In genomic region chr12:57813971-57814771, GRCh38 we compare ENCODE assay signal across 1 cellular context.
TF ChIP-seq lines count a peak whose summit lies in the region.

No MANE protein-coding gene starts in this region.

TF ChIP-seq in HepG2, 621 proteins besides CTCF, POLR2A, EP300 and RAD21 (continued from another document and continues in another):
- TF ChIP-seq SNAPC4 (CRISPR knock-in tag; IDR thresholded peaks at IDR 0.05) (no peak), ZNF768 (CRISPR knock-in tag; IDR thresholded peaks at IDR 0.05) (no peak), ZNF879 (CRISPR knock-in tag; IDR thresholded peaks at IDR 0.05) (no peak), ZNF337 (CRISPR knock-in tag; IDR thresholded peaks at IDR 0.05; ENCODE audit: borderline replicate concordance, low read depth) (no peak), IKZF1 (IDR thresholded peaks at IDR 0.05) (no peak), ZNF232 (CRISPR knock-in tag; IDR thresholded peaks at IDR 0.05; ENCODE audit: borderline replicate concordance) (no peak), TCF7L2 (IDR thresholded peaks at IDR 0.05; ENCODE audit: low read depth, low read length) (no peak), ZBTB44 (CRISPR knock-in tag; IDR thresholded peaks at IDR 0.05) (no peak), NFIC (IDR thresholded peaks at IDR 0.05; ENCODE audit: low read length) (no peak), ZBTB14 (CRISPR knock-in tag; IDR thresholded peaks at IDR 0.05) (no peak), E2F2 (CRISPR knock-in tag; IDR thresholded peaks at IDR 0.05; ENCODE audit: borderline replicate concordance) (no peak), ZFP91 (CRISPR knock-in tag; IDR thresholded peaks at IDR 0.05; ENCODE audit: borderline replicate concordance) (no peak), ZNF496 (CRISPR knock-in tag; IDR thresholded peaks at IDR 0.05; ENCODE audit: insufficient replicate concordance) (no peak), GFI1 (CRISPR knock-in tag; IDR thresholded peaks at IDR 0.05; ENCODE audit: borderline replicate concordance) (no peak), ZNF775 (CRISPR knock-in tag; IDR thresholded peaks at IDR 0.05; ENCODE audit: borderline replicate concordance) (no peak), ISL2 (CRISPR knock-in tag; IDR thresholded peaks at IDR 0.05) (no peak), THAP11 (CRISPR knock-in tag; IDR thresholded peaks at IDR 0.05) (peak; percentile 56; the same call in 1 of the 2 replicates), ZNF558 (CRISPR knock-in tag; IDR thresholded peaks at IDR 0.05; ENCODE audit: borderline replicate concordance) (no peak), CREB1 (IDR thresholded peaks at IDR 0.05) (no peak), CREB1 (CRISPR knock-in tag; IDR thresholded peaks at IDR 0.05) (no peak), ZNF234 (CRISPR knock-in tag; conservative IDR thresholded peaks at IDR 0.05) (no peak), NFE2L2 (IDR thresholded peaks at IDR 0.05; ENCODE audit: low read length) (no peak), ZNF136 (CRISPR knock-in tag; IDR thresholded peaks at IDR 0.05; ENCODE audit: low read depth) (no peak), ZNF12 (CRISPR knock-in tag; IDR thresholded peaks at IDR 0.05) (no peak), ZNF180 (CRISPR knock-in tag; IDR thresholded peaks at IDR 0.05; ENCODE audit: borderline replicate concordance, low read depth) (no peak), RFXANK (CRISPR knock-in tag; IDR thresholded peaks at IDR 0.05) (no peak), ZNF292 (CRISPR knock-in tag; IDR thresholded peaks at IDR 0.05; ENCODE audit: borderline replicate concordance, low read depth) (peak; percentile 61; the same call in 1 of the 2 replicates), MED13 (CRISPR knock-in tag; IDR thresholded peaks at IDR 0.05) (no peak), ZFP41 (CRISPR knock-in tag; IDR thresholded peaks at IDR 0.05; ENCODE audit: borderline replicate concordance) (no peak), MIER3 (CRISPR knock-in tag; IDR thresholded peaks at IDR 0.05; ENCODE audit: borderline replicate concordance) (no peak), ZNF782 (CRISPR knock-in tag; IDR thresholded peaks at IDR 0.05; ENCODE audit: borderline replicate concordance) (no peak), AKAP8 (CRISPR knock-in tag; IDR thresholded peaks at IDR 0.05) (no peak), FOXO4 (CRISPR knock-in tag; conservative IDR thresholded peaks at IDR 0.05) (no peak), ARID2 (CRISPR knock-in tag; IDR thresholded peaks at IDR 0.05; ENCODE audit: borderline replicate concordance) (no peak), SMYD3 (CRISPR knock-in tag; IDR thresholded peaks at IDR 0.05) (no peak), KAT2B (IDR thresholded peaks at IDR 0.05; ENCODE audit: borderline replicate concordance, low read depth, low read length) (no peak), KLF13 (CRISPR knock-in tag; IDR thresholded peaks at IDR 0.05) (no peak), KAT8 (CRISPR knock-in tag; IDR thresholded peaks at IDR 0.05) (peak; percentile 43; the same call in 1 of the 2 replicates), MXI1 (IDR thresholded peaks at IDR 0.05; ENCODE audit: borderline replicate concordance, low read depth, low read length) (no peak), CBX1 (IDR thresholded peaks at IDR 0.05; ENCODE audit: low read depth) (no peak), ZNF530 (CRISPR knock-in tag; IDR thresholded peaks at IDR 0.05; ENCODE audit: low read depth) (no peak), ZNF432 (CRISPR knock-in tag; IDR thresholded peaks at IDR 0.05; ENCODE audit: borderline replicate concordance) (no peak), CEBPB (IDR thresholded peaks at IDR 0.05; ENCODE audit: borderline replicate concordance, low read depth, low read length) (peak; percentile 87), ZNF333 (CRISPR knock-in tag; IDR thresholded peaks at IDR 0.05; ENCODE audit: borderline replicate concordance) (no peak), ZNF75D (CRISPR knock-in tag; IDR thresholded peaks at IDR 0.05; ENCODE audit: borderline replicate concordance) (no peak), E2F1 (CRISPR knock-in tag; IDR thresholded peaks at IDR 0.05) (no peak), ZNF614 (CRISPR knock-in tag; IDR thresholded peaks at IDR 0.05; ENCODE audit: borderline replicate concordance) (0 out of 2 replicates have a peak, but pooled peaks have one; percentile 43)
- TF ChIP-seq, protein P1, sequence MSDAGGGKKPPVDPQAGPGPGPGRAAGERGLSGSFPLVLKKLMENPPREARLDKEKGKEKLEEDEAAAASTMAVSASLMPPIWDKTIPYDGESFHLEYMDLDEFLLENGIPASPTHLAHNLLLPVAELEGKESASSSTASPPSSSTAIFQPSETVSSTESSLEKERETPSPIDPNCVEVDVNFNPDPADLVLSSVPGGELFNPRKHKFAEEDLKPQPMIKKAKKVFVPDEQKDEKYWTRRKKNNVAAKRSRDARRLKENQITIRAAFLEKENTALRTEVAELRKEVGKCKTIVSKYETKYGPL (CRISPR knock-in tag; IDR thresholded peaks at IDR 0.05): no peak
- TF ChIP-seq, protein P2, sequence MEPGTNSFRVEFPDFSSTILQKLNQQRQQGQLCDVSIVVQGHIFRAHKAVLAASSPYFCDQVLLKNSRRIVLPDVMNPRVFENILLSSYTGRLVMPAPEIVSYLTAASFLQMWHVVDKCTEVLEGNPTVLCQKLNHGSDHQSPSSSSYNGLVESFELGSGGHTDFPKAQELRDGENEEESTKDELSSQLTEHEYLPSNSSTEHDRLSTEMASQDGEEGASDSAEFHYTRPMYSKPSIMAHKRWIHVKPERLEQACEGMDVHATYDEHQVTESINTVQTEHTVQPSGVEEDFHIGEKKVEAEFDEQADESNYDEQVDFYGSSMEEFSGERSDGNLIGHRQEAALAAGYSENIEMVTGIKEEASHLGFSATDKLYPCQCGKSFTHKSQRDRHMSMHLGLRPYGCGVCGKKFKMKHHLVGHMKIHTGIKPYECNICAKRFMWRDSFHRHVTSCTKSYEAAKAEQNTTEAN (CRISPR knock-in tag; conservative IDR thresholded peaks at IDR 0.05): no peak
- TF ChIP-seq, protein P3, sequence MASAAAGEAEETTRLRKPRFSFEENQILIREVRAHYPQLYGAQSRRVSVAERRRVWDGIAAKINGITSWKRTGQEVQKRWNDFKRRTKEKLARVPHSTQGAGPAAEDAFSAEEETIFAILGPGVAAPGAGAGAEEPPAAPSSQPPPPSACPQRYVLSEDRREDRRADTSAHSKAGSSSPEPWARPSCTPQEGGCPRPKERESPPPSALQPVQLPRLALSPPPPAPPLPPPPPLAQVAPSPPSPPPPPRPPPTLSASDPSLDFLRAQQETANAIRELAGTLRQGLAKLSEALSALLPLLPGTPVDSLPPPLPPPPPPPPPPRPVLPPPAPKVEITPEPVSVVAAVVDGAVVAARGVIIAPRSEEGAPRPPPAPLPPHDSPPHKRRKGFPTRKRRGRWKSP (CRISPR knock-in tag; IDR thresholded peaks at IDR 0.05): no peak
